In genomic region chr16:69741951-69742904, GRCh38 we compare ENCODE assay signal across 10 cellular contexts. TPM values are rescaled to one million over a fixed set of nuclear protein-coding genes. Genes with fewer than 3 reads are reported as not detected.
DNase-seq lines count a peak whose midpoint lies in the region; ATAC-seq, FAIRE-seq and TF ChIP-seq lines count a peak whose summit lies in the region.
"Had no signal": no experiment of that assay in that cellular context is flagged by ENCODE, and none has a peak within 500 bp of the region (broad histone marks: within the 10 kb centered on the region; RNA-seq: fewer than 3 reads in every experiment).

No MANE protein-coding gene starts in this region.

- H3K9ac ChIP-seq in fibroblast of lung (ENCODE audit: insufficient read depth, low read length) = no peak overlapping the region

- CTCF ChIA-PET in Panc1 (lab: Charles Lee) = no interaction called here

- H3K4me3 Mint-ChIP-seq in mesothelial cell of epicardium = no peak overlapping the region
- H3K4me3 Mint-ChIP-seq: nephron progenitor cell had no signal

- BruUV-seq in Panc1 (replicated peaks; lab: Mats Ljungman, UMichigan) = TSS peak; percentile 72

- H3K4me1 ChIP-seq in ACC112 (ENCODE audit: control insufficient read depth, insufficient read depth, low read length, unreplicated experiment) (peaks cover 14% of the 10 kb centered on the region), Panc1 (ENCODE audit: control insufficient read depth, insufficient read depth, low read length) (no peaks in the 10 kb centered on the region), fibroblast of lung (ENCODE audit: control insufficient read depth, extremely low read depth, insufficient read depth, low read length) (no peaks in the 10 kb centered on the region)

- no peaks in the 10 kb centered on the region for H4K20me1 ChIP-seq in fibroblast of lung (ENCODE audit: control insufficient read depth, extremely low read depth, insufficient read depth, low read length)

- in situ Hi-C loops in Panc1 (cut with HindIII; ENCODE audit: low pct_unique_long_range_greater_than_20kb, low sequenced_read_pairs) = no loop called here

- H3K4me3 ChIP-seq in ACC112 (ENCODE audit: low read depth, low read length) (0 out of 2 replicates have a peak overlapping the region, but pooled peaks have one; percentile 13), Panc1 (ENCODE audit: low read depth in 2 of 2, low read length in 2 of 2) (no peak overlapping the region), fibroblast of lung (replicated peaks in 1 of 4; ENCODE audit: control extremely low read depth in 1 of 4, insufficient read depth in 1 of 4, low read depth in 3 of 4, low read length in 4 of 4) (no peak overlapping the region)

- H3K4me2 ChIP-seq in fibroblast of lung (ENCODE audit: extremely low read depth, insufficient read depth, low read length) = no peak overlapping the region

- FAIRE-seq in RCC 7860 (lab: Jason Lieb, UNC) = no peak

- H3K79me2 ChIP-seq in ACC112 (ENCODE audit: control insufficient read depth, insufficient read depth, low read length, unreplicated experiment) = peaks cover 6% of the 10 kb centered on the region
- peaks cover 2% of the 10 kb centered on the region for H3K79me2 ChIP-seq in fibroblast of lung (ENCODE audit: control insufficient read depth, insufficient read depth, low read length)

- H3K36me3 ChIP-seq in ACC112 (ENCODE audit: insufficient read depth, low read length) = peaks cover 35% of the 10 kb centered on the region; the same call in 1 of the 2 replicates
- H3K36me3 ChIP-seq in Panc1 (ENCODE audit: control insufficient read depth, insufficient read depth, low read length) = peaks cover 13% of the 10 kb centered on the region
- peaks cover 38% of the 10 kb centered on the region for H3K36me3 ChIP-seq in fibroblast of lung (ENCODE audit: control insufficient read depth, insufficient read depth, low read length)

- POLR2A ChIA-PET in Panc1 (lab: Charles Lee) = no interaction called here

- intact Hi-C loops in Panc1 (cut with micrococcal nuclease; ENCODE audit: unreplicated experiment) = no loop called here

- H3K9me3 Mint-ChIP-seq in mesothelial cell of epicardium = no peaks in the 10 kb centered on the region
- H3K9me3 Mint-ChIP-seq: nephron progenitor cell had no signal

- peaks cover 13% of the 10 kb centered on the region for H3K4me1 Mint-ChIP-seq in mesothelial cell of epicardium
- H3K4me1 Mint-ChIP-seq: nephron progenitor cell had no signal

- H3K27ac ChIP-seq in ACC112 (ENCODE audit: low read depth, low read length) (peak overlapping the region; percentile 51), Panc1 (ENCODE audit: low read length) (no peak overlapping the region), fibroblast of lung (ENCODE audit: insufficient read depth, low read length) (no peak overlapping the region)
- H3K27ac ChIP-seq: C4-2B had no signal

- no peaks in the 10 kb centered on the region for H3K9me3 ChIP-seq in Panc1 (ENCODE audit: control insufficient read depth, insufficient read depth, low read depth, low read length)
- no peaks in the 10 kb centered on the region for H3K9me3 ChIP-seq in fibroblast of lung (ENCODE audit: control insufficient read depth, insufficient read depth, low read depth, low read length)

- H3K27me3 ChIP-seq in ACC112 (ENCODE audit: insufficient read depth, low read length) (no peaks in the 10 kb centered on the region), Panc1 (ENCODE audit: control insufficient read depth, insufficient read depth, low read length) (no peaks in the 10 kb centered on the region), fibroblast of lung (ENCODE audit: control insufficient read depth, insufficient read depth, low read length) (no peaks in the 10 kb centered on the region)

- ATAC-seq in Panc1 (no peak), HG03354 (IDR thresholded peaks at IDR 0.05; ENCODE audit: poor library complexity, severe bottlenecking, unreplicated experiment) (no peak), HG02884 (IDR thresholded peaks at IDR 0.05; ENCODE audit: unreplicated experiment) (no peak)

- H3K27me3 Mint-ChIP-seq in mesothelial cell of epicardium (ENCODE audit: low read depth) = no peaks in the 10 kb centered on the region

- H3K27ac Mint-ChIP-seq in mesothelial cell of epicardium = peak overlapping the region; percentile 89
- H3K27ac Mint-ChIP-seq: nephron progenitor cell had no signal

- TF ChIP-seq CTCF in Panc1 (IDR thresholded peaks at IDR 0.05) = no peak
- TF ChIP-seq CTCF in fibroblast of lung (conservative IDR thresholded peaks at IDR 0.05 in 1 of 2, IDR thresholded peaks at IDR 0.05 in 1 of 2; ENCODE audit: low read depth in 1 of 2, low read length in 2 of 2) = no peak
- no peak for TF ChIP-seq CTCF in mesothelial cell of epicardium (IDR thresholded peaks at IDR 0.05; ENCODE audit: unreplicated experiment)

- peaks cover 38% of the 10 kb centered on the region for H3K36me3 Mint-ChIP-seq in mesothelial cell of epicardium

- DNase-seq in Panc1 (ENCODE audit: low read depth, low spot score) (no peak), fibroblast of lung (ENCODE audit: low read depth in 2 of 2) (peak; percentile 21 to 53), mesothelial cell of epicardium (ENCODE audit: low spot score in 2 of 2, unreplicated experiment in 2 of 2) (peak; percentile 48 to 71), T1000 (lab: John Stamatoyannopoulos, UW) (no peak), RCC 7860 (ENCODE audit: low spot score) (no peak)
- DNase-seq: nephron progenitor cell had no signal

- H2AFZ ChIP-seq in ACC112 (ENCODE audit: low read length, unreplicated experiment) = no peak overlapping the region
- H2AFZ ChIP-seq in fibroblast of lung (ENCODE audit: low read length) = no peak overlapping the region

RNA-seq across cellular contexts. Expression of gene NOB1, which starts 12.5 kb away (rescaled TPM):
- total RNA-seq in Panc1 (2021; ENCODE audit: unreplicated experiment) (48.3 TPM), fibroblast of lung (25.1 and 28.0 TPM in 2 replicates), mesothelial cell of epicardium (52.9 to 59.4 TPM (median 56.1 TPM) in 3 replicates)
- 58.5 TPM for polyA plus RNA-seq in Panc1 (2012; ENCODE audit: insufficient read length)
- polyA plus RNA-seq in fibroblast of lung = 45.0 and 64.4 TPM in 2 replicates
- 41.7 and 60.4 TPM in 2 replicates for polyA plus RNA-seq in fibroblast of lung (2012)
- polyA minus RNA-seq in fibroblast of lung (ENCODE audit: low replicate concordance) = 37.7 and 68.5 TPM in 2 replicates

RNA-seq across cellular contexts. Expression of gene NQO1, which starts 15.9 kb away (rescaled TPM):
- total RNA-seq in Panc1 (2021; ENCODE audit: unreplicated experiment) = 147 TPM
- polyA plus RNA-seq in Panc1 (2012; ENCODE audit: insufficient read length) = 203 TPM
- 494 and 779 TPM in 2 replicates for total RNA-seq in fibroblast of lung
- 583 and 732 TPM in 2 replicates for polyA plus RNA-seq in fibroblast of lung
- 630 and 830 TPM in 2 replicates for polyA plus RNA-seq in fibroblast of lung (2012)
- polyA minus RNA-seq in fibroblast of lung (ENCODE audit: low replicate concordance) = 314 and 419 TPM in 2 replicates
- total RNA-seq in mesothelial cell of epicardium = 30.9 to 33.3 TPM (median 31.8 TPM) in 3 replicates

RNA-seq across cellular contexts. Expression of gene WWP2, which starts 19.9 kb away (rescaled TPM):
- total RNA-seq in Panc1 (2021; ENCODE audit: unreplicated experiment) (22.8 TPM), fibroblast of lung (11.3 and 16.3 TPM in 2 replicates), mesothelial cell of epicardium (32.4 to 39.6 TPM (median 33.8 TPM) in 3 replicates)
- 14.1 TPM for polyA plus RNA-seq in Panc1 (2012; ENCODE audit: insufficient read length)
- 16.5 and 28.5 TPM in 2 replicates for polyA plus RNA-seq in fibroblast of lung
- 22.0 and 42.6 TPM in 2 replicates for polyA plus RNA-seq in fibroblast of lung (2012)
- 56.4 and 63.6 TPM in 2 replicates for polyA minus RNA-seq in fibroblast of lung (ENCODE audit: low replicate concordance)

Comparison
In these comparisons a context has a peak if more than half of its experiments do, and no peak if none do; other contexts are left out.
1. DNase-seq: peak in fibroblast of lung (2 of 2) and mesothelial cell of epicardium (2 of 2); none in Panc1 (single experiment), T1000 (single experiment) and RCC 7860 (single experiment).